ENCODE assay signal across 19 cellular contexts in the genomic region with DNA sequence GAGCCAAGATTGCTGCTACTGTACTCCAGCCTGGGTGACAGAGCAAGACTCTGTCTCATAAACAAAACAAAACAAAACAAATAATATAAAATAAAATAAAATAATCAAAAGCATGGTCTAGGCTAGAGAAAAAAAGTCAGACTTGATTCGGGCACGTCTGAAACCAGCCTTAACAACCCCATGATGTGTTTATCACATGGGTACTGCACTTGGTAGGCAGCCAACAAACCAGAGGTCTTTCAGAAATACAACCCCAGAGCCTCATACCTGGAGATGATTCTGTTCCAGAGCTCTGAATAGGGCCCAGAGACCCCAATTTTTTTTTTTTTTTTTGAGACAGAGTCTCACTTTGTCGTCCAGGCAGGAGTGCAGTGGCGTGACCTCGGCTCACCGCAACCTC.
"Had no signal": no experiment of that assay in that cellular context is flagged by ENCODE, and none has a peak within 500 bp of the region (broad histone marks: within the 10 kb centered on the region; RNA-seq: fewer than 3 reads in every experiment).

No MANE protein-coding gene starts in this region.

- H3K27me3 Mint-ChIP-seq: activated CD4-positive, alpha-beta T cell treated with anti-CD3 and anti-CD28 coated beads, Interleukin-2, amount 10 ng/mL, durations not matched to agents 24 days and 14 days; activated CD8-positive, alpha-beta T cell treated with anti-CD3 and anti-CD28 coated beads for 36 hours; activated naive CD8-positive, alpha-beta T cell treated with anti-CD3 and anti-CD28 coated beads, Interleukin-2, amount 10 ng/mL, durations not matched to agents 7 days and 5 days; activated T-helper 17 cell treated with anti-CD3 and anti-CD28 coated beads, Interleukin-2, amount 50 U/mL, for 72 hours; brain; naive thymus-derived CD8-positive, alpha-beta T cell; stimulated activated naive B cell treated with anti-CD40 and anti-IgM and Interleukin-4, amounts not matched to agents 10 μg/mL and 1 μg/mL and 100 μg/mL, for 72 hours had no signal

- H3K4me3 ChIP-seq: colonic mucosa, gastroesophageal sphincter, heart left ventricle, lower lobe of right lung, sigmoid colon, thoracic aorta had no signal

- H3K27me3 ChIP-seq: colonic mucosa, gastroesophageal sphincter, heart left ventricle, sigmoid colon had no signal

- ATAC-seq: activated CD8-positive, alpha-beta T cell treated with anti-CD3 and anti-CD28 coated beads for 36 hours; activated T-helper 17 cell treated with anti-CD3 and anti-CD28 coated beads, Interleukin-2, amount 50 U/mL, for 72 hours; gastroesophageal sphincter; heart left ventricle; lower lobe of right lung; naive thymus-derived CD8-positive, alpha-beta T cell; stimulated activated naive B cell treated with anti-CD40 and anti-IgM and Interleukin-4, amounts not matched to agents 10 μg/mL and 1 μg/mL and 100 μg/mL, for 72 hours had no signal

- H3K27ac Mint-ChIP-seq: activated CD4-positive, alpha-beta T cell treated with anti-CD3 and anti-CD28 coated beads, Interleukin-2, amount 10 ng/mL, durations not matched to agents 24 days and 14 days; activated T-helper 17 cell treated with anti-CD3 and anti-CD28 coated beads, Interleukin-2, amount 50 U/mL, for 72 hours; brain had no signal

- H3K27ac ChIP-seq: colonic mucosa, gastroesophageal sphincter, lower lobe of right lung, parathyroid adenoma, sigmoid colon, thoracic aorta had no signal

- H3K4me1 ChIP-seq: colonic mucosa, gastroesophageal sphincter, sigmoid colon had no signal

- DNase-seq: activated CD4-positive, alpha-beta T cell treated with anti-CD3 and anti-CD28 coated beads, Interleukin-2, amount 10 ng/mL, durations not matched to agents 24 days and 14 days; activated CD8-positive, alpha-beta T cell treated with anti-CD3 and anti-CD28 coated beads for 36 hours; activated naive CD4-positive, alpha-beta T cell; activated T-cell treated with anti-CD3 and anti-CD28 coated beads, Interleukin-2, amount 50 U/mL, for 1 hour; central memory CD4-positive, alpha-beta T cell; colonic mucosa; lower lobe of right lung; sigmoid colon; stimulated activated naive B cell treated with anti-CD40 and anti-IgM and Interleukin-4, amounts not matched to agents 10 μg/mL and 1 μg/mL and 100 μg/mL, for 72 hours; T-helper 1 cell; T1000 had no signal

- H3K36me3 Mint-ChIP-seq: brain had no signal

- H3K36me3 ChIP-seq: colonic mucosa, gastroesophageal sphincter, heart left ventricle, lower lobe of right lung, sigmoid colon, thoracic aorta had no signal

- H3K9me3 ChIP-seq: colonic mucosa, gastroesophageal sphincter, lower lobe of right lung, sigmoid colon, thoracic aorta had no signal

- H3K4me1 Mint-ChIP-seq: brain had no signal

- H3K4me3 Mint-ChIP-seq: activated CD4-positive, alpha-beta T cell treated with anti-CD3 and anti-CD28 coated beads, Interleukin-2, amount 10 ng/mL, durations not matched to agents 24 days and 14 days; activated CD8-positive, alpha-beta T cell treated with anti-CD3 and anti-CD28 coated beads for 36 hours; activated naive CD8-positive, alpha-beta T cell treated with anti-CD3 and anti-CD28 coated beads, Interleukin-2, amount 10 ng/mL, durations not matched to agents 7 days and 5 days; activated T-helper 17 cell treated with anti-CD3 and anti-CD28 coated beads, Interleukin-2, amount 50 U/mL, for 72 hours; brain; stimulated activated naive B cell treated with anti-CD40 and anti-IgM and Interleukin-4, amounts not matched to agents 10 μg/mL and 1 μg/mL and 100 μg/mL, for 72 hours had no signal
